ENCODE assay signal across 1 cellular context in the genomic region with DNA sequence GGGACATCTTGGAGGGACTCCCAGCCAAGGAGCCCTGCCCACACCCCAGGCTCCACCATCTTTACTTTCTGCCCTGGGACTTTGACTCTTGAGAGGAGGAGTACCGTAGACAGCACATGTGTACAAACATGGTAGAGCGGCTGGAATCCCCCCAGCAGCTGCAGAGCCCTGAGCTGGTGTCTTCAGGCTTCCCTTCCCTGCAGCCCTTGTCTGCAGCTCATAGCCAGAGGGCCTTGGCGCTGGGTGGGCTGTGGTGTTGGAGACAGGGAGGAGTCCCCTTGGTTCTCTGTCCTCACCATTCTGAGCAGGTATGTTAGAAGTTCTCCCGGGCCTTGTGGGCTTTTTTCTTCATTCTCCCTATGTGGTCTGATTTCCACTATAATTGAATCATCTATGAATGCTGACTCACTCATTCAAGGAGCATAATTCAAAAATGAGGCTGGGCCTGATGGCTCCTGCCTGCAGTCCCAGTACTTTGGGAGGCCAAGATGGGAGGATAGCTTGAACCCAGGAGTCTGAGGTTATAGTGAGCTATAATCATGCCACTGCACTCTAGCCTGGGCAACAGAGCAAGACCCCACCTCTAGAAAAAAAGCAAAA.
TF ChIP-seq lines count a peak whose summit lies in the region.

No MANE protein-coding gene starts in this region.

TF ChIP-seq in A549, 52 proteins besides CTCF, POLR2A, EP300 and RAD21 (continued from another document):
- TF ChIP-seq TP53 (CRISPR knock-in tag; IDR thresholded peaks at IDR 0.05) (no peak), RCOR1 (IDR thresholded peaks at IDR 0.05; ENCODE audit: low read depth, low read length) (no peak), EHMT2 (IDR thresholded peaks at IDR 0.05; ENCODE audit: low read depth) (no peak), HDAC2 (IDR thresholded peaks at IDR 0.05) (no peak), FOSB (CRISPR knock-in tag; IDR thresholded peaks at IDR 0.05) (no peak)
